Comparison of ENCODE assay signal across 10 cellular contexts in genomic region chr18:6741290-6741689, GRCh38. TPM values are rescaled to one million over a fixed set of nuclear protein-coding genes. Genes with fewer than 3 reads are reported as not detected.
DNase-seq lines count a peak whose midpoint lies in the region; ATAC-seq, FAIRE-seq and TF ChIP-seq lines count a peak whose summit lies in the region.
"Had no signal": no experiment of that assay in that cellular context is flagged by ENCODE, and none has a peak within 500 bp of the region (broad histone marks: within the 10 kb centered on the region; RNA-seq: fewer than 3 reads in every experiment).

No MANE protein-coding gene starts in this region.

- H3K27me3 ChIP-seq in gastroesophageal sphincter (no peaks in the 10 kb centered on the region), HAP-1 (ENCODE audit: low read depth) (no peaks in the 10 kb centered on the region)

- H3K27ac Mint-ChIP-seq in T-helper 2 cell treated with Interferon-gamma antibody and Interleukin-4, amounts not matched to agents 5 μg/mL and 100 μg/mL, for 36 hours = no peak overlapping the region
- H3K27ac Mint-ChIP-seq in activated T-helper 17 cell treated with anti-CD3 and anti-CD28 coated beads, Interleukin-2, amount 50 U/mL, for 72 hours = no peak overlapping the region
- H3K27ac Mint-ChIP-seq: activated naive CD8-positive, alpha-beta T cell treated with anti-CD3 and anti-CD28 coated beads, Interleukin-2, amount 10 ng/mL, durations not matched to agents 7 days and 5 days had no signal

- ATAC-seq in gastroesophageal sphincter (peak; percentile 86), GM19463 (IDR thresholded peaks at IDR 0.05; ENCODE audit: unreplicated experiment) (no peak)
- no peak for ATAC-seq in activated T-helper 17 cell treated with anti-CD3 and anti-CD28 coated beads, Interleukin-2, amount 50 U/mL, for 72 hours (replicated peaks)

- no peak overlapping the region for H3K27ac ChIP-seq in gastroesophageal sphincter
- H3K27ac ChIP-seq: KMS-11 had no signal

- 14 to 48% methylated on average over 3 of the region's 3 CpGs for WGBS in gastroesophageal sphincter (ENCODE audit: low coverage in 1 of 2), 2 donors

- peak; percentile 91 for FAIRE-seq in TTC549 (lab: Jason Lieb, UNC)

- TF ChIP-seq EP300 in gastroesophageal sphincter (IDR thresholded peaks at IDR 0.05) = no peak

- H3K9me3 ChIP-seq in gastroesophageal sphincter = no peaks in the 10 kb centered on the region
- H3K9me3 ChIP-seq in HAP-1 = no peaks in the 10 kb centered on the region

- H3K4me1 Mint-ChIP-seq in T-helper 2 cell treated with Interferon-gamma antibody and Interleukin-4, amounts not matched to agents 5 μg/mL and 100 μg/mL, for 36 hours (ENCODE audit: low read depth) = no peaks in the 10 kb centered on the region
- no peaks in the 10 kb centered on the region for H3K4me1 Mint-ChIP-seq in activated T-helper 17 cell treated with anti-CD3 and anti-CD28 coated beads, Interleukin-2, amount 50 U/mL, for 72 hours
- H3K4me1 Mint-ChIP-seq: activated naive CD8-positive, alpha-beta T cell treated with anti-CD3 and anti-CD28 coated beads, Interleukin-2, amount 10 ng/mL, durations not matched to agents 7 days and 5 days had no signal

- in situ Hi-C loops in HAP-1 (cut with MboI; ENCODE audit: low sequenced_read_pairs) = no loop called here

- no peaks in the 10 kb centered on the region for H3K36me3 Mint-ChIP-seq in T-helper 2 cell treated with Interferon-gamma antibody and Interleukin-4, amounts not matched to agents 5 μg/mL and 100 μg/mL, for 36 hours (ENCODE audit: low read depth)
- no peaks in the 10 kb centered on the region for H3K36me3 Mint-ChIP-seq in activated T-helper 17 cell treated with anti-CD3 and anti-CD28 coated beads, Interleukin-2, amount 50 U/mL, for 72 hours (ENCODE audit: low read depth)
- H3K36me3 Mint-ChIP-seq: activated naive CD8-positive, alpha-beta T cell treated with anti-CD3 and anti-CD28 coated beads, Interleukin-2, amount 10 ng/mL, durations not matched to agents 7 days and 5 days had no signal

- H3K9me3 Mint-ChIP-seq in T-helper 2 cell treated with Interferon-gamma antibody and Interleukin-4, amounts not matched to agents 5 μg/mL and 100 μg/mL, for 36 hours = no peaks in the 10 kb centered on the region
- peaks cover 4% of the 10 kb centered on the region for H3K9me3 Mint-ChIP-seq in activated T-helper 17 cell treated with anti-CD3 and anti-CD28 coated beads, Interleukin-2, amount 50 U/mL, for 72 hours
- H3K9me3 Mint-ChIP-seq: activated naive CD8-positive, alpha-beta T cell treated with anti-CD3 and anti-CD28 coated beads, Interleukin-2, amount 10 ng/mL, durations not matched to agents 7 days and 5 days had no signal

- no peak for TF ChIP-seq POLR2A in gastroesophageal sphincter (IDR thresholded peaks at IDR 0.05)

- no peak overlapping the region for H3K4me3 Mint-ChIP-seq in T-helper 2 cell treated with Interferon-gamma antibody and Interleukin-4, amounts not matched to agents 5 μg/mL and 100 μg/mL, for 36 hours
- no peak overlapping the region for H3K4me3 Mint-ChIP-seq in activated T-helper 17 cell treated with anti-CD3 and anti-CD28 coated beads, Interleukin-2, amount 50 U/mL, for 72 hours
- H3K4me3 Mint-ChIP-seq: activated naive CD8-positive, alpha-beta T cell treated with anti-CD3 and anti-CD28 coated beads, Interleukin-2, amount 10 ng/mL, durations not matched to agents 7 days and 5 days had no signal

- no peaks in the 10 kb centered on the region for H3K4me1 ChIP-seq in gastroesophageal sphincter
- no peaks in the 10 kb centered on the region for H3K4me1 ChIP-seq in HAP-1

- H3K4me3 ChIP-seq in gastroesophageal sphincter (no peak overlapping the region), retinal pigment epithelial cell (ENCODE audit: low read length) (no peak overlapping the region), HAP-1 (no peak overlapping the region)

- H3K36me3 ChIP-seq in gastroesophageal sphincter (no peaks in the 10 kb centered on the region), HAP-1 (replicated peaks) (no peaks in the 10 kb centered on the region)

- TF ChIP-seq CTCF in gastroesophageal sphincter (IDR thresholded peaks at IDR 0.05) (no peak), retinal pigment epithelial cell (conservative IDR thresholded peaks at IDR 0.05; ENCODE audit: low read depth, low read length) (no peak)

- DNase-seq in Daoy (ENCODE audit: low read depth) (peak; percentile 86), retinal pigment epithelial cell (ENCODE audit: low read depth) (peak; percentile 79), HAP-1 (ENCODE audit: low spot score in 2 of 2) (no peak)
- no peak for DNase-seq in T-helper 2 cell treated with Interferon-gamma antibody and Interleukin-4, amounts not matched to agents 5 μg/mL and 100 μg/mL, for 36 hours (ENCODE audit: low spot score)
- DNase-seq: activated naive CD8-positive, alpha-beta T cell treated with anti-CD3 and anti-CD28 coated beads, Interleukin-2, amount 10 ng/mL, durations not matched to agents 7 days and 5 days had no signal

- no peaks in the 10 kb centered on the region for H3K27me3 Mint-ChIP-seq in T-helper 2 cell treated with Interferon-gamma antibody and Interleukin-4, amounts not matched to agents 5 μg/mL and 100 μg/mL, for 36 hours (ENCODE audit: low read depth)
- no peaks in the 10 kb centered on the region for H3K27me3 Mint-ChIP-seq in activated T-helper 17 cell treated with anti-CD3 and anti-CD28 coated beads, Interleukin-2, amount 50 U/mL, for 72 hours
- H3K27me3 Mint-ChIP-seq: activated naive CD8-positive, alpha-beta T cell treated with anti-CD3 and anti-CD28 coated beads, Interleukin-2, amount 10 ng/mL, durations not matched to agents 7 days and 5 days had no signal

RNA-seq across cellular contexts. Expression of gene ARHGAP28, which starts 11.8 kb away (rescaled TPM):
- 3.6 and 25.5 TPM in 2 replicates for total RNA-seq in Daoy (2014; rRNA removed; shearing (Covaris generic))
- total RNA-seq in gastroesophageal sphincter = 1 to 10 TPM in 2 of 4 donors, under 1 TPM in 2; 0.35 to 1.9 (median 1.1) TPM
- total RNA-seq in activated T-helper 17 cell treated with anti-CD3 and anti-CD28 coated beads, Interleukin-2, amount 50 U/mL, for 72 hours = not detected
- total RNA-seq: activated naive CD8-positive, alpha-beta T cell treated with anti-CD3 and anti-CD28 coated beads, Interleukin-2, amount 10 ng/mL, durations not matched to agents 7 days and 5 days had no signal

Comparison
In these comparisons a context has a peak if more than half of its experiments do, and no peak if none do; other contexts are left out.
1. DNase-seq: peak in Daoy (single experiment) and retinal pigment epithelial cell (single experiment); none in HAP-1 (0 of 2) and T-helper 2 cell treated with Interferon-gamma antibody and Interleukin-4, amounts not matched to agents 5 μg/mL and 100 μg/mL, for 36 hours (single experiment).